ENCODE assay signal across 20 cellular contexts in the genomic region with DNA sequence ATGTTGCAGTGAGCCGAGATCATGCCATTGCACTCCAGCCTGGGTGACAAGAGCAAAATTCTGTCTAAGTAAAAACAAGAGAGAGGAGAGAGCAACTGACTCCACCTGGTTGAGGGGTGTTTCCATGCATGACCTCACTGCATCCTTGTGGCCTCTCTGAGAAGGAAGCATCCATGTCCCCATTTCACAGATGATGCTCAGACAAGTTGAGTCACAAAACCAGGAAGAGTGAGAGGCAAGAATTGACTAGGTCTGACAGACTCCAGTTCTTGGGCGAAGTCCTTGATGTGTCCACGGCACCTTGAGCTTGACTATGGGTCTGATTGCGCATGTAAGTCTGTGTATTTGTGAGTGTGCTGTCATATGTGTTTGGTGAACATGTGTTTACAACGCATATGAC.
DNase-seq lines count a peak whose midpoint lies in the region; ATAC-seq, FAIRE-seq and TF ChIP-seq lines count a peak whose summit lies in the region.
"Had no signal": no experiment of that assay in that cellular context is flagged by ENCODE, and none has a peak within 500 bp of the region (broad histone marks: within the 10 kb centered on the region; RNA-seq: fewer than 3 reads in every experiment).

No MANE protein-coding gene starts in this region.

- no peak for DNase-seq in HepG2 (ENCODE audit: low spot score)
- no peak for DNase-seq in right lobe of liver
- DNase-seq in bronchial epithelial cell (ENCODE audit: low read depth) = no peak
- no peak for DNase-seq in effector memory CD4-positive, alpha-beta T cell
- DNase-seq: AML-193; Caco-2; Calu3; CD4-positive, alpha-beta T cell; CD8-positive, alpha-beta T cell; DMS79 treated with DMSO at 0.1 percent for 48 hours; GF-D8 had no signal

- H3K79me2 ChIP-seq in HepG2 (ENCODE audit: insufficient read depth, low read length) = no peaks in the 10 kb centered on the region

- intact Hi-C loops in HepG2 (cut with micrococcal nuclease; ENCODE audit: unreplicated experiment) = no loop called here
- intact Hi-C loops in right lobe of liver (cut with DNase I) = no loop called here

- no peak overlapping the region for H3K4me3 ChIP-seq in HepG2 (replicated peaks in 1 of 3; ENCODE audit: insufficient read depth in 1 of 3, low read depth in 2 of 3, low read length in 3 of 3)
- no peak overlapping the region for H3K4me3 ChIP-seq in right lobe of liver
- no peak overlapping the region for H3K4me3 ChIP-seq in bronchial epithelial cell (ENCODE audit: low read depth, low read length)
- no peak overlapping the region for H3K4me3 ChIP-seq in effector memory CD4-positive, alpha-beta T cell (ENCODE audit: insufficient read depth, low read depth, low read length, poor library complexity, severe bottlenecking)
- H3K4me3 ChIP-seq: A549; BLaER1 treated with 17β-estradiol and CSF1 and Interleukin-3, amounts not matched to agents 10 nM and 100 nM had no signal

- no peak for TF ChIP-seq RAD21 in HepG2 (CRISPR knock-in tag; IDR thresholded peaks at IDR 0.05)

- CTCF ChIA-PET in HepG2 (lab: Yijun Ruan, JAX; ENCODE audit: low intra/inter-chr PET ratio, low total read pairs) = no interaction called here

- no peak for ATAC-seq in HepG2
- no peak for ATAC-seq in right lobe of liver
- ATAC-seq in SK-N-SH treated with all-trans-retinoic acid at 6 μM for 48 hours = no peak
- ATAC-seq: A549; CD8-positive, alpha-beta T cell had no signal

- TF ChIP-seq EP300 in HepG2 (IDR thresholded peaks at IDR 0.05; ENCODE audit: low read depth in 2 of 2, low read length in 2 of 2) (no peak), HepG2 (CRISPR knock-in tag; IDR thresholded peaks at IDR 0.05; ENCODE audit: borderline replicate concordance) (no peak)

- H2AFZ ChIP-seq in HepG2 (ENCODE audit: low read length) = no peak overlapping the region

- no peak overlapping the region for H3K9ac ChIP-seq in HepG2 (ENCODE audit: insufficient read depth, low read depth, low read length)
- H3K9ac ChIP-seq: BLaER1 treated with 17β-estradiol and CSF1 and Interleukin-3, amounts not matched to agents 10 nM and 100 nM had no signal

- H3K4me1 ChIP-seq in HepG2 (ENCODE audit: insufficient read depth, low read length) (no peaks in the 10 kb centered on the region), right lobe of liver (no peaks in the 10 kb centered on the region)
- no peaks in the 10 kb centered on the region for H3K4me1 ChIP-seq in effector memory CD4-positive, alpha-beta T cell (ENCODE audit: control insufficient read depth, insufficient read depth, low read length, poor library complexity, severe bottlenecking)
- H3K4me1 ChIP-seq: Caco-2 had no signal

- FAIRE-seq in HepG2 (lab: Jason Lieb, UNC) (no peak), bronchial epithelial cell (lab: Jason Lieb, UNC) (peak; percentile 36)
- FAIRE-seq: A549, D721Med, G401.6, GM12891, GM19239 had no signal

- H3K36me3 ChIP-seq in HepG2 (replicated peaks in 1 of 2; ENCODE audit: control insufficient read depth in 1 of 2, insufficient read depth in 2 of 2, low read length in 2 of 2) (no peaks in the 10 kb centered on the region), right lobe of liver (no peaks in the 10 kb centered on the region), bronchial epithelial cell (ENCODE audit: control insufficient read depth, insufficient read depth, low read length) (peaks cover 19% of the 10 kb centered on the region)
- H3K36me3 ChIP-seq in effector memory CD4-positive, alpha-beta T cell (ENCODE audit: control insufficient read depth, insufficient read depth, low read length) = no peaks in the 10 kb centered on the region
- H3K36me3 ChIP-seq: BLaER1 treated with 17β-estradiol and CSF1 and Interleukin-3, amounts not matched to agents 10 nM and 100 nM had no signal

- no peak for TF ChIP-seq POLR2A in HepG2 (IDR thresholded peaks at IDR 0.05; ENCODE audit: insufficient read depth in 1 of 2, low read depth in 2 of 2, low read length in 2 of 2)
- no peak for TF ChIP-seq POLR2A in right lobe of liver (IDR thresholded peaks at IDR 0.05)

- H3K9me3 ChIP-seq in HepG2 (ENCODE audit: low read length) = no peaks in the 10 kb centered on the region
- H3K9me3 ChIP-seq in right lobe of liver = no peaks in the 10 kb centered on the region
- H3K9me3 ChIP-seq in effector memory CD4-positive, alpha-beta T cell (ENCODE audit: control insufficient read depth, low read length) = no peaks in the 10 kb centered on the region
- H3K9me3 ChIP-seq: BLaER1 treated with 17β-estradiol and CSF1 and Interleukin-3, amounts not matched to agents 10 nM and 100 nM; Caco-2 had no signal

- no peak overlapping the region for H3K4me2 ChIP-seq in HepG2 (ENCODE audit: low read depth, low read length)
- H3K4me2 ChIP-seq: A549 had no signal

- POLR2A ChIA-PET in HepG2 (lab: Yijun Ruan, JAX) = no interaction called here

- WGBS in HepG2 (ENCODE audit: low lambda C conversion rate) = 63% methylated on average over 5 of the region's 5 CpGs
- 63% methylated on average over 1 of the region's 5 CpGs for WGBS in right lobe of liver (ENCODE audit: insufficient coverage, low coverage, low lambda C conversion rate, missing lambda C conversion rate)

- in situ Hi-C loops in HepG2 (cut with HindIII; ENCODE audit: extremely low pct_ligation_motif_present, low pct_unique_long_range_greater_than_20kb) = no loop called here

- TF ChIP-seq CTCF in HepG2 (CRISPR knock-in tag; IDR thresholded peaks at IDR 0.05) = no peak
- no peak for TF ChIP-seq CTCF in right lobe of liver (IDR thresholded peaks at IDR 0.05)
- TF ChIP-seq CTCF in bronchial epithelial cell (IDR thresholded peaks at IDR 0.05; ENCODE audit: insufficient read depth, low read length, severe bottlenecking) = no peak

- no peak overlapping the region for H3K27ac ChIP-seq in HepG2 (ENCODE audit: extremely low read length, insufficient read depth, low read length)
- H3K27ac ChIP-seq in right lobe of liver = no peak overlapping the region
- H3K27ac ChIP-seq in effector memory CD4-positive, alpha-beta T cell (ENCODE audit: insufficient read depth, low read length, poor library complexity, severe bottlenecking) = no peak overlapping the region
- H3K27ac ChIP-seq: 22Rv1; A549; BLaER1 treated with 17β-estradiol and CSF1 and Interleukin-3, amounts not matched to agents 10 nM and 100 nM; C4-2B had no signal

- H4K20me1 ChIP-seq in HepG2 (ENCODE audit: insufficient read depth, low read length) = no peaks in the 10 kb centered on the region

- BruUV-seq in HepG2 (replicated peaks; lab: Mats Ljungman, UMichigan) = no TSS peak

- H3K27me3 ChIP-seq in HepG2 (ENCODE audit: control insufficient read depth in 1 of 2, insufficient read depth in 2 of 2, low read length in 2 of 2) (peaks cover 4 to 8% of the 10 kb centered on the region in 2 experiments; a peak in 2 of 5 replicates), right lobe of liver (no peaks in the 10 kb centered on the region), bronchial epithelial cell (ENCODE audit: control insufficient read depth, insufficient read depth, low read length) (no peaks in the 10 kb centered on the region)
- H3K27me3 ChIP-seq in effector memory CD4-positive, alpha-beta T cell (replicated peaks; ENCODE audit: control insufficient read depth, insufficient read depth, low read length, poor library complexity, severe bottlenecking) = no peaks in the 10 kb centered on the region
- H3K27me3 ChIP-seq: BLaER1 treated with 17β-estradiol and CSF1 and Interleukin-3, amounts not matched to agents 10 nM and 100 nM had no signal

TF ChIP-seq in HepG2, 621 proteins besides CTCF, POLR2A, EP300 and RAD21 (continues in another document):
- no peak for TF ChIP-seq KDM1A (CRISPR knock-in tag; IDR thresholded peaks at IDR 0.05)
- no peak for TF ChIP-seq ZNF614 (CRISPR knock-in tag; IDR thresholded peaks at IDR 0.05; ENCODE audit: borderline replicate concordance)
- TF ChIP-seq, protein P1, sequence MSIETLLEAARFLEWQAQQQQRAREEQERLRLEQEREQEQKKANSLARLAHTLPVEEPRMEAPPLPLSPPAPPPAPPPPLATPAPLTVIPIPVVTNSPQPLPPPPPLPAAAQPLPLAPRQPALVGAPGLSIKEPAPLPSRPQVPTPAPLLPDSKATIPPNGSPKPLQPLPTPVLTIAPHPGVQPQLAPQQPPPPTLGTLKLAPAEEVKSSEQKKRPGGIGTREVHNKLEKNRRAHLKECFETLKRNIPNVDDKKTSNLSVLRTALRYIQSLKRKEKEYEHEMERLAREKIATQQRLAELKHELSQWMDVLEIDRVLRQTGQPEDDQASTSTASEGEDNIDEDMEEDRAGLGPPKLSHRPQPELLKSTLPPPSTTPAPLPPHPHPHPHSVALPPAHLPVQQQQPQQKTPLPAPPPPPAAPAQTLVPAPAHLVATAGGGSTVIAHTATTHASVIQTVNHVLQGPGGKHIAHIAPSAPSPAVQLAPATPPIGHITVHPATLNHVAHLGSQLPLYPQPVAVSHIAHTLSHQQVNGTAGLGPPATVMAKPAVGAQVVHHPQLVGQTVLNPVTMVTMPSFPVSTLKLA (IDR thresholded peaks at IDR 0.05) = peak; percentile 12; the same call in 1 of the 2 replicates
- TF ChIP-seq CAMTA2 (CRISPR knock-in tag; IDR thresholded peaks at IDR 0.05; ENCODE audit: borderline replicate concordance) = no peak
- no peak for TF ChIP-seq PHF5A (CRISPR knock-in tag; IDR thresholded peaks at IDR 0.05; ENCODE audit: low read depth, unreplicated experiment)
- no peak for TF ChIP-seq ZSCAN25 (CRISPR knock-in tag; IDR thresholded peaks at IDR 0.05)

TF ChIP-seq in SK-N-SH treated with all-trans-retinoic acid at 6 μM for 48 hours, 23 proteins besides CTCF, POLR2A, EP300 and RAD21 (continues in another document):
- TF ChIP-seq PPARA (CRISPR knock-in tag; IDR thresholded peaks at IDR 0.05; ENCODE audit: borderline replicate concordance) = no peak
- no peak for TF ChIP-seq ARNTL (CRISPR knock-in tag; IDR thresholded peaks at IDR 0.05; ENCODE audit: borderline replicate concordance, low read depth)
- no peak for TF ChIP-seq ZNF565 (CRISPR knock-in tag; conservative IDR thresholded peaks at IDR 0.05; ENCODE audit: low read depth)
- TF ChIP-seq, protein P2, sequence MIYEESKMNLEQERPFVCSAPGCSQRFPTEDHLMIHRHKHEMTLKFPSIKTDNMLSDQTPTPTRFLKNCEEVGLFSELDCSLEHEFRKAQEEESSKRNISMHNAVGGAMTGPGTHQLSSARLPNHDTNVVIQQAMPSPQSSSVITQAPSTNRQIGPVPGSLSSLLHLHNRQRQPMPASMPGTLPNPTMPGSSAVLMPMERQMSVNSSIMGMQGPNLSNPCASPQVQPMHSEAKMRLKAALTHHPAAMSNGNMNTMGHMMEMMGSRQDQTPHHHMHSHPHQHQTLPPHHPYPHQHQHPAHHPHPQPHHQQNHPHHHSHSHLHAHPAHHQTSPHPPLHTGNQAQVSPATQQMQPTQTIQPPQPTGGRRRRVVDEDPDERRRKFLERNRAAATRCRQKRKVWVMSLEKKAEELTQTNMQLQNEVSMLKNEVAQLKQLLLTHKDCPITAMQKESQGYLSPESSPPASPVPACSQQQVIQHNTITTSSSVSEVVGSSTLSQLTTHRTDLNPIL (CRISPR knock-in tag; IDR thresholded peaks at IDR 0.05; ENCODE audit: low read depth) = no peak
- no peak for TF ChIP-seq ZNF70 (CRISPR knock-in tag; IDR thresholded peaks at IDR 0.05)
- TF ChIP-seq RARB (CRISPR knock-in tag; IDR thresholded peaks at IDR 0.05) = no peak
